In genomic region chr17:74732042-74732846, GRCh38 we compare ENCODE assay signal across 2 cellular contexts.
TF ChIP-seq lines count a peak whose summit lies in the region.

No MANE protein-coding gene starts in this region.

TF ChIP-seq in IMR-90, 13 proteins besides CTCF, POLR2A, EP300 and RAD21:
- TF ChIP-seq USF2 (IDR thresholded peaks at IDR 0.05; ENCODE audit: low read depth, low read length) = no peak
- TF ChIP-seq MAFK (IDR thresholded peaks at IDR 0.05; ENCODE audit: low read depth, low read length) = no peak
- no peak for TF ChIP-seq CEBPB (IDR thresholded peaks at IDR 0.05; ENCODE audit: low read depth, low read length)
- no peak for TF ChIP-seq BHLHE40 (IDR thresholded peaks at IDR 0.05; ENCODE audit: low read depth, low read length)
- no peak for TF ChIP-seq MXI1 (IDR thresholded peaks at IDR 0.05; ENCODE audit: borderline replicate concordance, low read depth, low read length)
- no peak for TF ChIP-seq FOS (IDR thresholded peaks at IDR 0.05; ENCODE audit: low read depth, low read length)
- no peak for TF ChIP-seq NFE2L2 (IDR thresholded peaks at IDR 0.05; ENCODE audit: low read depth, low read length)
- no peak for TF ChIP-seq RCOR1 (IDR thresholded peaks at IDR 0.05; ENCODE audit: insufficient replicate concordance, low read length)
- TF ChIP-seq, protein P1, sequence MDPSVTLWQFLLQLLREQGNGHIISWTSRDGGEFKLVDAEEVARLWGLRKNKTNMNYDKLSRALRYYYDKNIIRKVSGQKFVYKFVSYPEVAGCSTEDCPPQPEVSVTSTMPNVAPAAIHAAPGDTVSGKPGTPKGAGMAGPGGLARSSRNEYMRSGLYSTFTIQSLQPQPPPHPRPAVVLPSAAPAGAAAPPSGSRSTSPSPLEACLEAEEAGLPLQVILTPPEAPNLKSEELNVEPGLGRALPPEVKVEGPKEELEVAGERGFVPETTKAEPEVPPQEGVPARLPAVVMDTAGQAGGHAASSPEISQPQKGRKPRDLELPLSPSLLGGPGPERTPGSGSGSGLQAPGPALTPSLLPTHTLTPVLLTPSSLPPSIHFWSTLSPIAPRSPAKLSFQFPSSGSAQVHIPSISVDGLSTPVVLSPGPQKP (IDR thresholded peaks at IDR 0.05; ENCODE audit: borderline replicate concordance, low read depth, low read length) = no peak

TF ChIP-seq in SK-N-SH treated with all-trans-retinoic acid at 6 μM for 48 hours, 23 proteins besides CTCF, POLR2A, EP300 and RAD21:
- no peak for TF ChIP-seq PPARA (CRISPR knock-in tag; IDR thresholded peaks at IDR 0.05; ENCODE audit: borderline replicate concordance)
- no peak for TF ChIP-seq CSDC2 (CRISPR knock-in tag; IDR thresholded peaks at IDR 0.05)
- no peak for TF ChIP-seq ZC3H10 (CRISPR knock-in tag; IDR thresholded peaks at IDR 0.05)
- TF ChIP-seq, protein P2, sequence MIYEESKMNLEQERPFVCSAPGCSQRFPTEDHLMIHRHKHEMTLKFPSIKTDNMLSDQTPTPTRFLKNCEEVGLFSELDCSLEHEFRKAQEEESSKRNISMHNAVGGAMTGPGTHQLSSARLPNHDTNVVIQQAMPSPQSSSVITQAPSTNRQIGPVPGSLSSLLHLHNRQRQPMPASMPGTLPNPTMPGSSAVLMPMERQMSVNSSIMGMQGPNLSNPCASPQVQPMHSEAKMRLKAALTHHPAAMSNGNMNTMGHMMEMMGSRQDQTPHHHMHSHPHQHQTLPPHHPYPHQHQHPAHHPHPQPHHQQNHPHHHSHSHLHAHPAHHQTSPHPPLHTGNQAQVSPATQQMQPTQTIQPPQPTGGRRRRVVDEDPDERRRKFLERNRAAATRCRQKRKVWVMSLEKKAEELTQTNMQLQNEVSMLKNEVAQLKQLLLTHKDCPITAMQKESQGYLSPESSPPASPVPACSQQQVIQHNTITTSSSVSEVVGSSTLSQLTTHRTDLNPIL (CRISPR knock-in tag; IDR thresholded peaks at IDR 0.05; ENCODE audit: low read depth) = no peak
- TF ChIP-seq GLIS3 (CRISPR knock-in tag; IDR thresholded peaks at IDR 0.05) = no peak
- TF ChIP-seq, protein P3, sequence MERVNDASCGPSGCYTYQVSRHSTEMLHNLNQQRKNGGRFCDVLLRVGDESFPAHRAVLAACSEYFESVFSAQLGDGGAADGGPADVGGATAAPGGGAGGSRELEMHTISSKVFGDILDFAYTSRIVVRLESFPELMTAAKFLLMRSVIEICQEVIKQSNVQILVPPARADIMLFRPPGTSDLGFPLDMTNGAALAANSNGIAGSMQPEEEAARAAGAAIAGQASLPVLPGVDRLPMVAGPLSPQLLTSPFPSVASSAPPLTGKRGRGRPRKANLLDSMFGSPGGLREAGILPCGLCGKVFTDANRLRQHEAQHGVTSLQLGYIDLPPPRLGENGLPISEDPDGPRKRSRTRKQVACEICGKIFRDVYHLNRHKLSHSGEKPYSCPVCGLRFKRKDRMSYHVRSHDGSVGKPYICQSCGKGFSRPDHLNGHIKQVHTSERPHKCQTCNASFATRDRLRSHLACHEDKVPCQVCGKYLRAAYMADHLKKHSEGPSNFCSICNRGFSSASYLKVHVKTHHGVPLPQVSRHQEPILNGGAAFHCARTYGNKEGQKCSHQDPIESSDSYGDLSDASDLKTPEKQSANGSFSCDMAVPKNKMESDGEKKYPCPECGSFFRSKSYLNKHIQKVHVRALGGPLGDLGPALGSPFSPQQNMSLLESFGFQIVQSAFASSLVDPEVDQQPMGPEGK (CRISPR knock-in tag; IDR thresholded peaks at IDR 0.05; ENCODE audit: borderline replicate concordance) = no peak
- TF ChIP-seq POU6F1 (CRISPR knock-in tag; IDR thresholded peaks at IDR 0.05; ENCODE audit: borderline replicate concordance, low read depth) = no peak
- TF ChIP-seq ZFP30 (CRISPR knock-in tag; IDR thresholded peaks at IDR 0.05) = no peak
- TF ChIP-seq OSR1 (CRISPR knock-in tag; IDR thresholded peaks at IDR 0.05) = no peak
- no peak for TF ChIP-seq RARB (CRISPR knock-in tag; IDR thresholded peaks at IDR 0.05)
- no peak for TF ChIP-seq CSRNP3 (CRISPR knock-in tag; IDR thresholded peaks at IDR 0.05)
- TF ChIP-seq ZNF565 (CRISPR knock-in tag; conservative IDR thresholded peaks at IDR 0.05; ENCODE audit: low read depth) = no peak
- no peak for TF ChIP-seq ESRRG (CRISPR knock-in tag; IDR thresholded peaks at IDR 0.05)
- TF ChIP-seq TSHZ2 (CRISPR knock-in tag; IDR thresholded peaks at IDR 0.05) = no peak
- TF ChIP-seq BACH2 (CRISPR knock-in tag; IDR thresholded peaks at IDR 0.05; ENCODE audit: borderline replicate concordance) = no peak
- no peak for TF ChIP-seq TOX (CRISPR knock-in tag; IDR thresholded peaks at IDR 0.05; ENCODE audit: borderline replicate concordance)
- TF ChIP-seq ISL1 (CRISPR knock-in tag; IDR thresholded peaks at IDR 0.05) = no peak
- no peak for TF ChIP-seq SNAI2 (CRISPR knock-in tag; IDR thresholded peaks at IDR 0.05)
- TF ChIP-seq ZFP3 (CRISPR knock-in tag; IDR thresholded peaks at IDR 0.05) = no peak
- no peak for TF ChIP-seq ZNF8 (CRISPR knock-in tag; IDR thresholded peaks at IDR 0.05)
TF ChIP-seq in SK-N-SH treated with all-trans-retinoic acid at 6 μM for 48 hours: peak in this region for 0.
